8 cellular contexts compared by ENCODE assay signal in the genomic region with DNA sequence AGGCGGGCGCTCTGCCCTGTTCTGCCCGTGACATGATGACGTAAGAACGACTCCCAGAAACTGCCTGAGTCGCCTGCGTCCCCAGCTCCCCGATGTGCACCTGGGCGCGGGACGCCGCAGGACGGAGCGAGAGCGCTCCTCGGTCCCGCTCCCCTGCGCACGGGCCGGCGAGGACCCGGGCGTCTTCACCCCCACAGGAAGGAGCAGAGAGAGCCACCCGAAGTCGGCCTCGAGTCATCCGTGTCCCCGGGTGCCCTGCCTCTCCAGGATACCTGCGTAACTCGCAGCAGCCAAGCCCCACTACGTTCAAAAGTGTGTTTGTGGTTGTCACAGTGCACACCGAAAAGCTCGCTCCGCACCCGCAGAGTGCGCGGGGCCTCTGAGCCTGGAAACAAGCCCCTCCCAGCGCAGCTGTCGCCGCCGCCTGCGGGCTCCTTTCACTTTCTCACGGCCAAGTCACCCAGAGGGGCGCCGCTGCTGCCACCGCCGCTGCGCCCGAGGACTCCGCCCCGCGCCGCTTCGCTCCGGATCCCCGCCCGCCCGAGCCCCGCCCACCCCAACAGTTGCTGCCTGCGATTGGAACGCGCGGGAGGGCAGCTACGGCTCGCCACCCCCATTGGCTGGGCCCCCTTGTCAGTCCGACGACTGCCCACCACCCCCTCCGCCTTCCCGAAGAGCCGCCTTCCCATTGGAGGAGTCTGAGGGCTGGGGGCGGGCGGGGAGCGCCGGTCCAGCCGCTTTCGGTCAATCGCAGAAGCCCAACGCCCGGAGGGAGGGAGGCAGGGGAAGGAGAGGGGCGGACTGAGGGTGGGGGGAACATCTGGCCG. TPM values are rescaled to one million over a fixed set of nuclear protein-coding genes. Genes with fewer than 3 reads are reported as not detected.
A peak's percentile ranks its signal among the peaks of the same experiment; 100 is the strongest.
DNase-seq lines count a peak whose midpoint lies in the region; ATAC-seq, FAIRE-seq and TF ChIP-seq lines count a peak whose summit lies in the region.

No MANE protein-coding gene starts in this region.

- under 1% methylated on average over 52 of the region's 81 CpGs for WGBS in smooth muscle cell (ENCODE audit: low lambda C conversion rate)

- H3F3A ChIP-seq in smooth muscle cell (ENCODE audit: low read depth) = peaks cover 21% of the 10 kb centered on the region

- no peak for FAIRE-seq in bronchial epithelial cell (lab: Jason Lieb, UNC)

- H3K36me3 ChIP-seq in bronchial epithelial cell (ENCODE audit: control insufficient read depth, insufficient read depth, low read length) (no peaks in the 10 kb centered on the region), smooth muscle cell (ENCODE audit: low read depth) (no peaks in the 10 kb centered on the region)

- H3K27ac ChIP-seq in smooth muscle cell (ENCODE audit: low read depth) = peak overlapping the region; percentile 62

- TF ChIP-seq CTCF in WI38 (IDR thresholded peaks at IDR 0.05; ENCODE audit: low read depth, low read length) (no peak), bronchial epithelial cell (IDR thresholded peaks at IDR 0.05; ENCODE audit: insufficient read depth, low read length, severe bottlenecking) (no peak), smooth muscle cell (IDR thresholded peaks at IDR 0.05; ENCODE audit: borderline replicate concordance, insufficient read depth, poor library complexity, severe bottlenecking) (no peak)

- H2AFZ ChIP-seq in smooth muscle cell (ENCODE audit: low read depth) = peak overlapping the region; percentile 83

- H3K79me2 ChIP-seq in smooth muscle cell (ENCODE audit: low read depth) = peaks cover 23% of the 10 kb centered on the region

- H3K27me3 ChIP-seq in bronchial epithelial cell (ENCODE audit: control insufficient read depth, insufficient read depth, low read length) (no peaks in the 10 kb centered on the region), smooth muscle cell (ENCODE audit: low read depth) (no peaks in the 10 kb centered on the region)

- H4K20me1 ChIP-seq in smooth muscle cell (ENCODE audit: low read depth) = peaks cover 35% of the 10 kb centered on the region

- peaks cover 35% of the 10 kb centered on the region for H3K4me1 ChIP-seq in smooth muscle cell (ENCODE audit: low read depth)

- H3K4me2 ChIP-seq in smooth muscle cell = peak overlapping the region; percentile 94

- ATAC-seq in GM18909 (IDR thresholded peaks at IDR 0.05; ENCODE audit: poor library complexity, unreplicated experiment) (peak; percentile 77), HG03159 (IDR thresholded peaks at IDR 0.05; ENCODE audit: unreplicated experiment) (peak; percentile 77)

- peak; percentile 98 for DNase-seq in AG08395 (ENCODE audit: low spot score)
- DNase-seq in NCI-H2227 (lab: John Stamatoyannopoulos, UW; ENCODE audit: unreplicated experiment) = peak; percentile 99
- DNase-seq in bronchial epithelial cell (ENCODE audit: low read depth) = peak; percentile 92
- DNase-seq in iPS-NIHi7 (ENCODE audit: extremely low spot score) = peak; percentile 96
- DNase-seq in smooth muscle cell (lab: John Stamatoyannopoulos, UW; ENCODE audit: unreplicated experiment) = peak; percentile 93

- H3K9ac ChIP-seq in smooth muscle cell (ENCODE audit: low read depth) = peak overlapping the region; percentile 68

- H3K4me3 ChIP-seq in WI38 (ENCODE audit: low read depth, low read length) = peak overlapping the region; percentile 80
- peak overlapping the region; percentile 92 for H3K4me3 ChIP-seq in bronchial epithelial cell (ENCODE audit: low read depth, low read length)
- peak overlapping the region; percentile 71 for H3K4me3 ChIP-seq in smooth muscle cell

- no peaks in the 10 kb centered on the region for H3K9me3 ChIP-seq in smooth muscle cell (replicated peaks; ENCODE audit: low read depth)

RNA-seq across cellular contexts. Expression of gene ZBTB18, which starts 3.1 kb away (rescaled TPM):
- total RNA-seq in bronchial epithelial cell (6.8 and 11.3 TPM in 2 replicates), smooth muscle cell (4.6 and 8.1 TPM in 2 replicates)
- 0.29 and 0.89 TPM in 2 replicates for polyA plus RNA-seq in smooth muscle cell

Comparison
In these comparisons a context has a peak if more than half of its experiments do, and no peak if none do; other contexts are left out.
1. Peak in every context shown above with its lines: DNase-seq, ATAC-seq, H3K4me3 ChIP-seq and H3K27ac ChIP-seq.